Comparison of ENCODE assay signal across 8 cellular contexts in the genomic region with DNA sequence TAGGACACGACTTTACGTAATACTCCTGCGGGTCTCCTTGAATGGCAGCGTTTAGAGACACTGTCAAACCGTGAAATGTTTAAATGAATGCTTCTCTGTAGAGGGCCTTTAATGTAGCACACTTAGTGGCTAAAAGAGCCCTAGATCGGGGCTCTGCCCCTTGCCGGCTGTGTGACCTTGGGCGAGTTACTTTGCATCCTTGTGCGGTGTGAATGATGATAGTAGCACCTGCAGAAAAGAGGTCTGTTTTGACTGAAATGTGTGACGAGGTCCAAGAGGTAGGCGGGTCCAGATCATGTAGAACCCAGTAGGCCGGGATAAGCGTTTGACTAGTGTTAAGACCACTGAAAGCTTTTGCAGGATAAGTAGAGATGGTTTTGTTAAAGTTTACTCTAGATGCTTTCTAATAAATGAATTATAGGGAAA. TPM values are rescaled to one million over a fixed set of nuclear protein-coding genes. Genes with fewer than 3 reads are reported as not detected.
DNase-seq lines count a peak whose midpoint lies in the region; ATAC-seq and TF ChIP-seq lines count a peak whose summit lies in the region.

No MANE protein-coding gene starts in this region.

- CTCF ChIA-PET in activated CD4-positive, alpha-beta memory T cell treated with anti-CD3 and anti-CD28 coated beads for 36 hours (lab: Charles Lee), result no interaction called here

- peak overlapping the region; percentile 94 for H2AFZ ChIP-seq in DND-41 (ENCODE audit: low read depth, low read length)

- POLR2A ChIA-PET in activated CD4-positive, alpha-beta memory T cell treated with anti-CD3 and anti-CD28 coated beads for 36 hours (lab: Charles Lee), result interaction anchor here (4.4 kb wide), 1 partner anchor 46 kb away, joined by 126 read pairs; a partner anchor contains a TSS

- H3K79me2 ChIP-seq in DND-41 (ENCODE audit: insufficient read depth, low read length), result peaks cover 66% of the 10 kb centered on the region

- H4K20me1 ChIP-seq in DND-41 (ENCODE audit: insufficient read depth, low read length), result peaks cover 40% of the 10 kb centered on the region

- intact Hi-C loops in activated CD4-positive, alpha-beta memory T cell treated with anti-CD3 and anti-CD28 coated beads for 36 hours (cut with micrococcal nuclease), result loop anchor here (1.0 to 5.0 kb wide), 6 partner anchors 44 to 708 kb away; a partner anchor contains a TSS

- H3K4me1 ChIP-seq in DND-41 (ENCODE audit: insufficient read depth, low read length) (peaks cover 31% of the 10 kb centered on the region), right atrium auricular region (peaks cover 0 to 38% of the 10 kb centered on the region in 2 donors), skeletal muscle tissue (ENCODE audit: control insufficient read depth in 3 of 3, insufficient read depth in 3 of 3, low read length in 3 of 3) (peaks cover 23 to 28% (median 25%) of the 10 kb centered on the region in 3 donors)

- H3K27me3 ChIP-seq in DND-41 (ENCODE audit: insufficient read depth, low read length, poor library complexity) (no peaks in the 10 kb centered on the region), right atrium auricular region (no peaks in the 10 kb centered on the region), skeletal muscle tissue (ENCODE audit: control insufficient read depth in 3 of 3, insufficient read depth in 3 of 3, low read length in 3 of 3) (no peaks in the 10 kb centered on the region)

- H3K9me3 ChIP-seq in DND-41 (ENCODE audit: insufficient read depth, low read length, severe bottlenecking) (no peaks in the 10 kb centered on the region), right atrium auricular region (no peaks in the 10 kb centered on the region), skeletal muscle tissue (ENCODE audit: control insufficient read depth in 3 of 3, low read length in 3 of 3) (no peaks in the 10 kb centered on the region)

- H3K4me3 ChIP-seq in DND-41 (ENCODE audit: low read depth in 1 of 2, low read length in 2 of 2), result peak overlapping the region; percentile 80 to 92
- peak overlapping the region; percentile 90 for H3K4me3 ChIP-seq in right atrium auricular region
- H3K4me3 ChIP-seq in skeletal muscle tissue (ENCODE audit: low read length in 3 of 3), result peak overlapping the region; percentile 97 to 99 (median 98)

- H3K27ac ChIP-seq in DND-41 (ENCODE audit: low read length) (peak overlapping the region; percentile 94), right atrium auricular region (peak overlapping the region; percentile 94 to 97), skeletal muscle tissue (ENCODE audit: low read depth, low read length) (peak overlapping the region; percentile 92)

- H3K9me3 Mint-ChIP-seq in activated CD4-positive, alpha-beta memory T cell treated with anti-CD3 and anti-CD28 coated beads for 36 hours, result no peaks in the 10 kb centered on the region

- H3K27ac Mint-ChIP-seq in activated CD4-positive, alpha-beta memory T cell treated with anti-CD3 and anti-CD28 coated beads for 36 hours, result peak overlapping the region; percentile 93

- no peaks in the 10 kb centered on the region for H3K27me3 Mint-ChIP-seq in activated CD4-positive, alpha-beta memory T cell treated with anti-CD3 and anti-CD28 coated beads for 36 hours

- H3K36me3 ChIP-seq in DND-41 (ENCODE audit: insufficient read depth, low read length) (peaks cover 51% of the 10 kb centered on the region), right atrium auricular region (peaks cover 16% of the 10 kb centered on the region), skeletal muscle tissue (ENCODE audit: control insufficient read depth in 3 of 3, insufficient read depth in 3 of 3, low read length in 3 of 3) (peaks cover 0 to 12% (median 5%) of the 10 kb centered on the region in 3 donors)

- TF ChIP-seq CTCF in DND-41 (IDR thresholded peaks at IDR 0.05; ENCODE audit: borderline replicate concordance, extremely low read depth, low read length, poor library complexity, severe bottlenecking), result no peak
- no peak for TF ChIP-seq CTCF in right atrium auricular region (IDR thresholded peaks at IDR 0.05)

- H3K9ac ChIP-seq in DND-41 (ENCODE audit: low read depth, low read length) (peak overlapping the region; percentile 95), skeletal muscle tissue (ENCODE audit: low read depth in 1 of 3, low read length in 3 of 3) (peak overlapping the region; percentile 94 to 98 (median 95))

- peak; percentile 9; the same call in 2 of the 3 replicates for ATAC-seq in DND-41 (ENCODE audit: insufficient read depth, low read depth)
- ATAC-seq in GM19372 (IDR thresholded peaks at IDR 0.05; ENCODE audit: low read depth, unreplicated experiment), result peak; percentile 23
- peak; percentile 32 for ATAC-seq in HG03378 (IDR thresholded peaks at IDR 0.05; ENCODE audit: unreplicated experiment)

- DNase-seq in DND-41, result no peak
- DNase-seq in activated CD4-positive, alpha-beta memory T cell treated with anti-CD3 and anti-CD28 coated beads for 36 hours, result peak; percentile 61
- DNase-seq in right atrium auricular region (ENCODE audit: low spot score), result no peak
- DNase-seq in NCI-H128 (lab: John Stamatoyannopoulos, UW; ENCODE audit: unreplicated experiment), result no peak
- DNase-seq in activated CD8-positive, alpha-beta memory T cell treated with anti-CD3 and anti-CD28 coated beads, Interleukin-2, amount 50 U/mL, for 4 hours, result no peak

- peaks cover 43% of the 10 kb centered on the region for H3K4me1 Mint-ChIP-seq in activated CD4-positive, alpha-beta memory T cell treated with anti-CD3 and anti-CD28 coated beads for 36 hours (ENCODE audit: low read depth)

- H3K4me3 Mint-ChIP-seq in activated CD4-positive, alpha-beta memory T cell treated with anti-CD3 and anti-CD28 coated beads for 36 hours, result peak overlapping the region; percentile 94

- H3K4me2 ChIP-seq in DND-41 (ENCODE audit: insufficient read depth, low read length), result peak overlapping the region; percentile 91

- H3K36me3 Mint-ChIP-seq in activated CD4-positive, alpha-beta memory T cell treated with anti-CD3 and anti-CD28 coated beads for 36 hours, result peaks cover 24% of the 10 kb centered on the region

RNA-seq across cellular contexts. Expression of a gene that starts 0.9 kb away (rescaled TPM):
- total RNA-seq in activated CD4-positive, alpha-beta memory T cell treated with anti-CD3 and anti-CD28 coated beads for 36 hours, result 10 to 100 TPM; 32.3 to 34.7 TPM
- total RNA-seq in right atrium auricular region (10 to 100 TPM; 15.9 to 16.4 TPM), skeletal muscle tissue (25.1 TPM)

RNA-seq across cellular contexts. Expression of a gene that starts 43.5 kb away (rescaled TPM):
- total RNA-seq in activated CD4-positive, alpha-beta memory T cell treated with anti-CD3 and anti-CD28 coated beads for 36 hours, result 10 to 100 TPM; 21.6 to 23.7 TPM
- total RNA-seq in right atrium auricular region (10 to 100 TPM; 29.5 to 37.2 TPM), skeletal muscle tissue (47.5 TPM)

RNA-seq across cellular contexts. Expression of a gene that starts 43.7 kb away (rescaled TPM):
- 100 to 1,000 TPM; 325 to 342 TPM for total RNA-seq in activated CD4-positive, alpha-beta memory T cell treated with anti-CD3 and anti-CD28 coated beads for 36 hours
- total RNA-seq in right atrium auricular region (10 to 100 TPM; 33.0 to 36.0 TPM), skeletal muscle tissue (164 TPM)
